ENCODE assay signal across 18 cellular contexts in the genomic region with DNA sequence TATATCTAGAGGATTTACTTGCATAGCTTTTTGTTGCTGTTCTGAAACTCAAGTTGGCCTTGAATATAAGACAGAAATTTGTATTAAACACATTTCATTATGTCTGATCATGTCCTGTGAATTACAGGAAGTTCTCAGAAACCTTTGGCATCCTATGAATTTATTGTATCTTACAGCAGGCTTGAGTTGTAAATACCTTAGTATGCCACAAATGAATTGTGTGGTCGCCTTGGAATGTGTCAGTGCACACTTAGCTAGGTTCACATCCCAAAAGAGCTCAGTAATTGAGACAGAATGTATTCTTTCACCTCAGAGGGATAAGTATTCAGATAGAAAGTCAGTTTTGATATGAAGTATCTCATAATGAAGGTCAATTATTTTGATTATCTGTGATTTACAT.
DNase-seq lines count a peak whose midpoint lies in the region; TF ChIP-seq lines count a peak whose summit lies in the region.
"Had no signal": no experiment of that assay in that cellular context is flagged by ENCODE, and none has a peak within 500 bp of the region (broad histone marks: within the 10 kb centered on the region; RNA-seq: fewer than 3 reads in every experiment).

No MANE protein-coding gene starts in this region.

- H3K56ac ChIP-seq in mesendoderm (ENCODE audit: low read length) = no peak overlapping the region

- no peaks in the 10 kb centered on the region for H3K36me3 ChIP-seq in mesendoderm (ENCODE audit: control insufficient read depth, insufficient read depth, low read length)
- H3K36me3 ChIP-seq: right atrium auricular region had no signal

- H3K4ac ChIP-seq in mesendoderm (ENCODE audit: low read depth, low read length) = no peak overlapping the region

- DNase-seq in EH (ENCODE audit: low read depth) = peak; percentile 87
- DNase-seq in M059J (ENCODE audit: low read depth) = peak; percentile 86
- no peak for DNase-seq in chondrocyte (ENCODE audit: low spot score)
- peak; percentile 3 for DNase-seq in mesendoderm
- DNase-seq in NCI-H82 (lab: John Stamatoyannopoulos, UW) = no peak
- no peak for DNase-seq in cortex of kidney (lab: John Stamatoyannopoulos, UW)
- no peak for DNase-seq in caudate nucleus (lab: John Stamatoyannopoulos, UW)
- no peak for DNase-seq in activated CD4-positive, alpha-beta T cell treated with anti-CD3 and anti-CD28 coated beads for 1 hour
- DNase-seq: activated CD4-positive, alpha-beta T cell treated with anti-CD3 and anti-CD28 coated beads, Interleukin-2, amount 10 ng/mL, durations not matched to agents 7 days and 5 days; activated naive CD8-positive, alpha-beta T cell treated with anti-CD3 and anti-CD28 coated beads, Interleukin-2, amount 50 U/mL, for 24 hours; activated T-cell treated with anti-CD3 and anti-CD28 coated beads, Interleukin-2, amount 50 U/mL, for 4 hours; H9; MM.1S; stimulated activated naive CD4-positive, alpha-beta T cell treated with Interleukin-2 at 50 U/mL for 16 hours had no signal

- no peak for TF ChIP-seq CTCF in chondrocyte (IDR thresholded peaks at IDR 0.05)

- no peak overlapping the region for H3K9ac ChIP-seq in mesendoderm (ENCODE audit: low read length)

- no peaks in the 10 kb centered on the region for H3K79me2 ChIP-seq in mesendoderm (ENCODE audit: control insufficient read depth, insufficient read depth, low read length)

- no peaks in the 10 kb centered on the region for H3K4me1 ChIP-seq in mesendoderm (ENCODE audit: control insufficient read depth, low read depth, low read length)
- H3K4me1 ChIP-seq: right atrium auricular region had no signal

- H3K36me3 Mint-ChIP-seq in chondrocyte (ENCODE audit: low read depth) = peaks cover 2% of the 10 kb centered on the region
- H3K36me3 Mint-ChIP-seq: CD14-positive monocyte; natural killer cell treated with Interleukin-12 subunit alpha and Interleukin-12 subunit beta and Interleukin-15 and Interleukin-18, amount 100 ng/mL, for 72 hours had no signal

- no peak overlapping the region for H3K4me2 ChIP-seq in mesendoderm (ENCODE audit: low read length)

- H3K4me1 Mint-ChIP-seq in chondrocyte (ENCODE audit: low read depth) = peaks cover 27% of the 10 kb centered on the region
- H3K4me1 Mint-ChIP-seq: activated CD4-positive, alpha-beta T cell treated with anti-CD3 and anti-CD28 coated beads, Interleukin-2, amount 10 ng/mL, durations not matched to agents 7 days and 5 days; activated naive CD8-positive, alpha-beta T cell treated with anti-CD3 and anti-CD28 coated beads, Interleukin-2, amount 50 U/mL, for 24 hours had no signal

- H3K18ac ChIP-seq in mesendoderm (ENCODE audit: low read length) = no peak overlapping the region

- H3K27me3 Mint-ChIP-seq in chondrocyte (ENCODE audit: low read depth) = no peaks in the 10 kb centered on the region
- H3K27me3 Mint-ChIP-seq: activated naive CD8-positive, alpha-beta T cell treated with anti-CD3 and anti-CD28 coated beads, Interleukin-2, amount 50 U/mL, for 24 hours had no signal

- no peak overlapping the region for H3K23ac ChIP-seq in mesendoderm (ENCODE audit: low read length)

- no peak overlapping the region for H3K4me3 ChIP-seq in mesendoderm (ENCODE audit: low read length)
- H3K4me3 ChIP-seq: right atrium auricular region had no signal

- no peaks in the 10 kb centered on the region for H3K9me3 Mint-ChIP-seq in chondrocyte (ENCODE audit: low read depth)
- H3K9me3 Mint-ChIP-seq: activated CD4-positive, alpha-beta T cell treated with anti-CD3 and anti-CD28 coated beads, Interleukin-2, amount 10 ng/mL, durations not matched to agents 7 days and 5 days; activated naive CD8-positive, alpha-beta T cell treated with anti-CD3 and anti-CD28 coated beads, Interleukin-2, amount 50 U/mL, for 24 hours; activated T-cell treated with anti-CD3 and anti-CD28 coated beads, Interleukin-2, amount 50 U/mL, for 4 hours; H9; natural killer cell treated with Interleukin-12 subunit alpha and Interleukin-12 subunit beta and Interleukin-15 and Interleukin-18, amount 100 ng/mL, for 72 hours; T-helper 1 cell treated with Interleukin-12 subunit alpha and Interleukin-12 subunit beta and Interleukin-4 antibody, amounts not matched to agents 30 μg/mL and 1 μg/mL, for 36 hours had no signal

- no CpG with 5 or more reads among the region's 1 CpG for whole genome bisulfite sequencing in mesendoderm (ENCODE audit: extremely low coverage, insufficient coverage, low lambda C conversion rate)

- H3K4me3 Mint-ChIP-seq in chondrocyte (ENCODE audit: unreplicated experiment) = no peak overlapping the region
- H3K4me3 Mint-ChIP-seq: activated CD4-positive, alpha-beta T cell treated with anti-CD3 and anti-CD28 coated beads, Interleukin-2, amount 10 ng/mL, durations not matched to agents 7 days and 5 days; activated naive CD8-positive, alpha-beta T cell treated with anti-CD3 and anti-CD28 coated beads, Interleukin-2, amount 50 U/mL, for 24 hours; activated T-cell treated with anti-CD3 and anti-CD28 coated beads, Interleukin-2, amount 50 U/mL, for 4 hours; CD14-positive monocyte; H9; natural killer cell treated with Interleukin-12 subunit alpha and Interleukin-12 subunit beta and Interleukin-15 and Interleukin-18, amount 100 ng/mL, for 72 hours; T-helper 1 cell treated with Interleukin-12 subunit alpha and Interleukin-12 subunit beta and Interleukin-4 antibody, amounts not matched to agents 30 μg/mL and 1 μg/mL, for 36 hours had no signal

- no peaks in the 10 kb centered on the region for H3K27me3 ChIP-seq in mesendoderm (ENCODE audit: insufficient read depth, low read length, poor library complexity)
- H3K27me3 ChIP-seq: right atrium auricular region had no signal

- H2BK120ac ChIP-seq in mesendoderm (ENCODE audit: low read depth, low read length) = no peak overlapping the region

- no peaks in the 10 kb centered on the region for H3K79me1 ChIP-seq in mesendoderm (ENCODE audit: low read length)

- peak overlapping the region; percentile 41 for H3K27ac Mint-ChIP-seq in chondrocyte (ENCODE audit: unreplicated experiment)
- H3K27ac Mint-ChIP-seq: activated CD4-positive, alpha-beta T cell treated with anti-CD3 and anti-CD28 coated beads, Interleukin-2, amount 10 ng/mL, durations not matched to agents 7 days and 5 days; activated naive CD8-positive, alpha-beta T cell treated with anti-CD3 and anti-CD28 coated beads, Interleukin-2, amount 50 U/mL, for 24 hours; CD14-positive monocyte; H9; natural killer cell treated with Interleukin-12 subunit alpha and Interleukin-12 subunit beta and Interleukin-15 and Interleukin-18, amount 100 ng/mL, for 72 hours; T-helper 1 cell treated with Interleukin-12 subunit alpha and Interleukin-12 subunit beta and Interleukin-4 antibody, amounts not matched to agents 30 μg/mL and 1 μg/mL, for 36 hours had no signal

- H4K8ac ChIP-seq in mesendoderm (ENCODE audit: low read depth, low read length) = no peak overlapping the region

- no peak overlapping the region for H3K27ac ChIP-seq in mesendoderm (ENCODE audit: low read depth, low read length)
- no peak overlapping the region for H3K27ac ChIP-seq in caudate nucleus (ENCODE audit: low read depth, low read length)
- H3K27ac ChIP-seq: right atrium auricular region had no signal

- no peak overlapping the region for H2BK5ac ChIP-seq in mesendoderm (ENCODE audit: low read length)

- no peak overlapping the region for H4K5ac ChIP-seq in mesendoderm (ENCODE audit: low read length)

- no peak overlapping the region for H2AK5ac ChIP-seq in mesendoderm (ENCODE audit: low read length)

- no peak overlapping the region for H2BK15ac ChIP-seq in mesendoderm (replicated peaks; ENCODE audit: low read depth)

Comparison
In these comparisons a context has a peak if more than half of its experiments do, and no peak if none do; other contexts are left out.
1. DNase-seq: peak in EH (single experiment), M059J (single experiment) and mesendoderm (single experiment); none in chondrocyte (single experiment), NCI-H82 (single experiment), cortex of kidney (single experiment), caudate nucleus (0 of 61) and activated CD4-positive, alpha-beta T cell treated with anti-CD3 and anti-CD28 coated beads for 1 hour (single experiment).